11 cellular contexts compared by ENCODE assay signal in genomic region chr18:35511833-35512232, GRCh38. TPM values are rescaled to one million over a fixed set of nuclear protein-coding genes. Genes with fewer than 3 reads are reported as not detected.
DNase-seq lines count a peak whose midpoint lies in the region; ATAC-seq, FAIRE-seq and TF ChIP-seq lines count a peak whose summit lies in the region.
"Had no signal": no experiment of that assay in that cellular context is flagged by ENCODE, and none has a peak within 500 bp of the region (broad histone marks: within the 10 kb centered on the region; RNA-seq: fewer than 3 reads in every experiment).

No MANE protein-coding gene starts in this region.

- TF ChIP-seq CTCF in AG04450 (IDR thresholded peaks at IDR 0.05; ENCODE audit: low read depth, low read length) (0 out of 2 replicates have a peak, but pooled peaks have one; percentile 8), colonic mucosa (IDR thresholded peaks at IDR 0.05) (peak; percentile 15), natural killer cell (IDR thresholded peaks at IDR 0.05) (no peak)

- H3K36me3 ChIP-seq in colonic mucosa = no peaks in the 10 kb centered on the region

- no peak overlapping the region for H3K9ac ChIP-seq in colonic mucosa (ENCODE audit: low read depth in 2 of 2, low read length in 2 of 2)

- in situ Hi-C loops in ACHN (cut with HindIII; ENCODE audit: low pct_ligation_motif_present, low pct_unique_long_range_greater_than_20kb, low sequenced_read_pairs) = no loop called here

- H3K4me1 Mint-ChIP-seq in natural killer cell = peaks cover 0 to 1% of the 10 kb centered on the region in 2 donors

- H3K9me3 ChIP-seq in AG04450 (ENCODE audit: control insufficient read depth, insufficient read depth, low read length) (no peaks in the 10 kb centered on the region), colonic mucosa (no peaks in the 10 kb centered on the region)

- no peak for FAIRE-seq in GM19239 (lab: Jason Lieb, UNC)
- FAIRE-seq: G401.6 had no signal

- CTCF ChIA-PET in AG04450 (lab: Charles Lee) = interaction anchor here (0.5 kb wide), 1 partner anchor 507 kb away, joined by 6 read pairs; no protein-coding TSS in a partner anchor

- H3K9me3 Mint-ChIP-seq in natural killer cell = no peaks in the 10 kb centered on the region

- ATAC-seq in GM19328 (IDR thresholded peaks at IDR 0.05; ENCODE audit: unreplicated experiment) (peak; percentile 10), HG03378 (IDR thresholded peaks at IDR 0.05; ENCODE audit: unreplicated experiment) (peak; percentile 20), natural killer cell (no peak)

- H3K27me3 Mint-ChIP-seq in natural killer cell (ENCODE audit: low read depth in 2 of 2) = no peaks in the 10 kb centered on the region

- H3K4me3 ChIP-seq in AG04450 (ENCODE audit: low read depth, low read length) (no peak overlapping the region), colonic mucosa (no peak overlapping the region)
- H3K4me3 ChIP-seq: skin epidermis had no signal

- intact Hi-C loops in colonic mucosa (cut with DNase I) = loop anchor here (5.0 kb wide), 1 partner anchor 105 kb away; no protein-coding TSS in a partner anchor
- intact Hi-C loops in natural killer cell (cut with micrococcal nuclease) = no loop called here

- no peak overlapping the region for H3K27ac Mint-ChIP-seq in natural killer cell

- no peaks in the 10 kb centered on the region for H3K4me1 ChIP-seq in colonic mucosa

- H3K27ac ChIP-seq in AG04450 (ENCODE audit: low read depth, low read length) = no peak overlapping the region
- H3K27ac ChIP-seq in colonic mucosa = no peak overlapping the region

- H3K4me3 Mint-ChIP-seq in natural killer cell = no peak overlapping the region

- POLR2A ChIA-PET in AG04450 (lab: Yijun Ruan, JAX) = no interaction called here

- H3K36me3 Mint-ChIP-seq in natural killer cell = no peaks in the 10 kb centered on the region

- H3K27me3 ChIP-seq in AG04450 (ENCODE audit: control insufficient read depth, insufficient read depth, low read length) = peaks cover 6% of the 10 kb centered on the region
- no peaks in the 10 kb centered on the region for H3K27me3 ChIP-seq in colonic mucosa

- DNase-seq in AG04450 (ENCODE audit: low read depth, low spot score) (no peak), colonic mucosa (peak; percentile 9), GM19239 (ENCODE audit: insufficient read length, low spot score) (no peak), natural killer cell (no peak), retina (no peak), ACHN (no peak)
- DNase-seq: activated T-cell treated with anti-CD3 and anti-CD28 coated beads, Interleukin-2, amount 50 U/mL, for 1 hour had no signal

RNA-seq across cellular contexts. Expression of gene INO80C, which starts 14.1 kb away (rescaled TPM):
- 12.6 and 13.2 TPM in 2 replicates for polyA plus RNA-seq in AG04450 (2011; rRNA removed)
- 6.2 and 7.5 TPM in 2 replicates for polyA minus RNA-seq in AG04450 (2011; rRNA and poly(A)+ RNA removed)
- total RNA-seq in colonic mucosa = 10 to 100 TPM; 31.0 to 32.1 TPM
- total RNA-seq in natural killer cell = 10 to 100 TPM; 17.6 to 19.5 (median 19.2) TPM

Comparison
In these comparisons a context has a peak if more than half of its experiments do, and no peak if none do; other contexts are left out.
1. ATAC-seq: peak in GM19328 (single experiment) and HG03378 (single experiment); none in natural killer cell (0 of 3).